Comparison of ENCODE assay signal across 2 cellular contexts in the genomic region with DNA sequence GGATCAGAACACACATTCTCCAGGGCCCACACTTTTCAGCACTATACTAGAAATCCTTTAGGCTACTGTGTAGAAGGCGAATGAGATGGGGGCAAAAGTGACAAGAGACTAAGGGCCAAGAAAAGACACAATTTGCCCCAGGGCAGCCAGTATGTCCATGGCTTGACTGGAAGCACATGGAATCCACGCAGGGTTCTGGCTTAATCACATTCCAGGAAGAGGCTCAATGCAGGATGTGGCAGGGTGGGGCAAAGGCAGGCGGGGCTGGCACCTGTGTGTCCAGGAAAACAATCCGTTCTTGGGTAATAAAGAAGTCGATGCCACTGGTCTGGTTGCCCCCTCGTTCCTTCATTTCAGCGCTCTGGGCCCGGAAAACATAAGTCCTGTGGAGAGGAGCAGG.
TF ChIP-seq lines count a peak whose summit lies in the region.

No MANE protein-coding gene starts in this region.

TF ChIP-seq in A549, 52 proteins besides CTCF, POLR2A, EP300 and RAD21:
- no peak for TF ChIP-seq POLR2AphosphoS2 (conservative IDR thresholded peaks at IDR 0.05; ENCODE audit: low read length)
- no peak for TF ChIP-seq JUN (IDR thresholded peaks at IDR 0.05)
- no peak for TF ChIP-seq FOSL2 (IDR thresholded peaks at IDR 0.05)
- no peak for TF ChIP-seq FOSL2 (CRISPR knock-in tag; IDR thresholded peaks at IDR 0.05)
- no peak for TF ChIP-seq ATOH8 (CRISPR knock-in tag; IDR thresholded peaks at IDR 0.05; ENCODE audit: low read depth)
- TF ChIP-seq FOXS1 (CRISPR knock-in tag; IDR thresholded peaks at IDR 0.05): peak; percentile 29; the same call in 1 of the 2 replicates
- TF ChIP-seq MAX (IDR thresholded peaks at IDR 0.05): peak; percentile 49; the same call in 1 of the 2 replicates
- 0 out of 2 replicates have a peak, but pooled peaks have one; percentile 18 for TF ChIP-seq EHF (CRISPR knock-in tag; IDR thresholded peaks at IDR 0.05)
- TF ChIP-seq, protein P1, sequence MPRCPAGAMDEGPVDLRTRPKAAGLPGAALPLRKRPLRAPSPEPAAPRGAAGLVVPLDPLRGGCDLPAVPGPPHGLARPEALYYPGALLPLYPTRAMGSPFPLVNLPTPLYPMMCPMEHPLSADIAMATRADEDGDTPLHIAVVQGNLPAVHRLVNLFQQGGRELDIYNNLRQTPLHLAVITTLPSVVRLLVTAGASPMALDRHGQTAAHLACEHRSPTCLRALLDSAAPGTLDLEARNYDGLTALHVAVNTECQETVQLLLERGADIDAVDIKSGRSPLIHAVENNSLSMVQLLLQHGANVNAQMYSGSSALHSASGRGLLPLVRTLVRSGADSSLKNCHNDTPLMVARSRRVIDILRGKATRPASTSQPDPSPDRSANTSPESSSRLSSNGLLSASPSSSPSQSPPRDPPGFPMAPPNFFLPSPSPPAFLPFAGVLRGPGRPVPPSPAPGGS (IDR thresholded peaks at IDR 0.05): no peak

TF ChIP-seq in IMR-90, 13 proteins besides CTCF, POLR2A, EP300 and RAD21:
- TF ChIP-seq, protein P2, sequence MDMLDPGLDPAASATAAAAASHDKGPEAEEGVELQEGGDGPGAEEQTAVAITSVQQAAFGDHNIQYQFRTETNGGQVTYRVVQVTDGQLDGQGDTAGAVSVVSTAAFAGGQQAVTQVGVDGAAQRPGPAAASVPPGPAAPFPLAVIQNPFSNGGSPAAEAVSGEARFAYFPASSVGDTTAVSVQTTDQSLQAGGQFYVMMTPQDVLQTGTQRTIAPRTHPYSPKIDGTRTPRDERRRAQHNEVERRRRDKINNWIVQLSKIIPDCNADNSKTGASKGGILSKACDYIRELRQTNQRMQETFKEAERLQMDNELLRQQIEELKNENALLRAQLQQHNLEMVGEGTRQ (IDR thresholded peaks at IDR 0.05; ENCODE audit: low read depth, low read length): no peak
- no peak for TF ChIP-seq SMC3 (IDR thresholded peaks at IDR 0.05; ENCODE audit: low read depth, low read length)
- TF ChIP-seq CHD1 (IDR thresholded peaks at IDR 0.05; ENCODE audit: low read depth, low read length): no peak
- no peak for TF ChIP-seq RCOR1 (IDR thresholded peaks at IDR 0.05; ENCODE audit: insufficient replicate concordance, low read length)
- no peak for TF ChIP-seq MAZ (IDR thresholded peaks at IDR 0.05; ENCODE audit: borderline replicate concordance, low read depth, low read length)
- TF ChIP-seq NFE2L2 (IDR thresholded peaks at IDR 0.05; ENCODE audit: low read depth, low read length): no peak
- no peak for TF ChIP-seq ELK1 (IDR thresholded peaks at IDR 0.05; ENCODE audit: borderline replicate concordance, low read depth, low read length)
- TF ChIP-seq MXI1 (IDR thresholded peaks at IDR 0.05; ENCODE audit: borderline replicate concordance, low read depth, low read length): no peak
- TF ChIP-seq FOS (IDR thresholded peaks at IDR 0.05; ENCODE audit: low read depth, low read length): no peak
- no peak for TF ChIP-seq RFX5 (IDR thresholded peaks at IDR 0.05; ENCODE audit: low read depth, low read length)
- TF ChIP-seq BHLHE40 (IDR thresholded peaks at IDR 0.05; ENCODE audit: low read depth, low read length): no peak
- no peak for TF ChIP-seq CEBPB (IDR thresholded peaks at IDR 0.05; ENCODE audit: low read depth, low read length)
- TF ChIP-seq MAFK (IDR thresholded peaks at IDR 0.05; ENCODE audit: low read depth, low read length): no peak
TF ChIP-seq in IMR-90: peak in this region for 0.
